ENCODE assay signal across 18 cellular contexts in the genomic region with DNA sequence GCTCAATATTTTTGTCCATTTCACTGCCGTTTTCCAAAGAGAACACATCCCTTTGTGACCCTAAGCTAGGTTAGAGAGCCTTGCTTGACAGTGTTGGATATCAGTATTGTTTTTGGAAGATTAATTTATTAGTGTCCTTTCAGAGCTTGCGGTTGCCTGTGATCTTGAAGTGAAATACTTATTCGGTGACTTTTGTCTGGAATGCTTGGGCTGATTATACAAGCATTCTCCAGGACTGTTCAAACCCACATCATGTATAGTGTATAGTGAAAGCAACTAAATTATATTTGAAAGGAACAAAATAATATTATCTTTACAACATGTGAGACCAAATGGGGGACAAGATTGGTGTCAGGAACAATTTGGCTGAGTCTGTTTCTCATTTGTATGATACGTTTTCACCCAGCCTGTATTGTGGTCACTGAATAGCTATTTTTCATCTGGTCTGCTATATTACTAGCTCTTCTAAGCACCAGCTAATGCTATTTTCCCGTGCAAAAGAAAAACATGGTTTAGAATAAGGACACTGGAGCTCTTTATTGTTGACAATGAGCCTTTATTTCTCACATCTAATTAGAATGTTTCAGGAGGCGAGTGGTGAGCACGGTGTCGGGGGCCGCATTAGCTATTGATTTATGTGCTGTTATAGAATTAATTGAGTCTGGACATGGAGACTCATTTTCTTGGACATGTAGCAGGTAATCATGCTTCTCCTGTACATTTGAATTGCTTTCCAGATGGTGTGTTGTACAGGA.
A peak's percentile ranks its signal among the peaks of the same experiment; 100 is the strongest.
DNase-seq lines count a peak whose midpoint lies in the region; TF ChIP-seq lines count a peak whose summit lies in the region.
"Had no signal": no experiment of that assay in that cellular context is flagged by ENCODE, and none has a peak within 500 bp of the region (broad histone marks: within the 10 kb centered on the region; RNA-seq: fewer than 3 reads in every experiment).

No MANE protein-coding gene starts in this region.

- TF ChIP-seq CTCF in adrenal gland (IDR thresholded peaks at IDR 0.05): no peak
- TF ChIP-seq CTCF in GM10266 (IDR thresholded peaks at IDR 0.05; ENCODE audit: control insufficient read depth, insufficient read depth, low read depth, missing control alignments): no peak

- H3K36me3 ChIP-seq in SJSA1: no peaks in the 10 kb centered on the region
- H3K36me3 ChIP-seq in adrenal gland (replicated peaks in 1 of 2): no peaks in the 10 kb centered on the region
- H3K36me3 ChIP-seq: thoracic aorta had no signal

- H3K27me3 ChIP-seq in SJSA1 (replicated peaks) (no peaks in the 10 kb centered on the region), adrenal gland (no peaks in the 10 kb centered on the region)

- peak overlapping the region; percentile 71 for H3K27ac ChIP-seq in SJSA1
- H3K27ac ChIP-seq in cingulate gyrus (ENCODE audit: low read depth, low read length): peak overlapping the region; percentile 93
- peak overlapping the region; percentile 96 for H3K27ac ChIP-seq in temporal lobe (ENCODE audit: low read depth, low read length)
- no peak overlapping the region for H3K27ac ChIP-seq in adrenal gland
- H3K27ac ChIP-seq: C4-2B, GM23248, thoracic aorta had no signal

- H3K4me1 ChIP-seq in SJSA1 (replicated peaks) (peaks cover 45% of the 10 kb centered on the region), adrenal gland (replicated peaks in 1 of 2) (no peaks in the 10 kb centered on the region)

- DNase-seq in SJSA1 (ENCODE audit: low read depth in 1 of 2, low spot score in 2 of 2) (peak in 1 of 2 experiments; percentile 89), mesenteric fat pad (ENCODE audit: low spot score) (peak; percentile 28), adrenal gland (no peak), GM19238 (ENCODE audit: insufficient read length, low spot score) (no peak), GM10266 (ENCODE audit: extremely low spot score) (no peak)
- DNase-seq: activated CD4-positive, alpha-beta T cell treated with anti-CD3 and anti-CD28 coated beads, Interleukin-2, amount 50 U/mL, for 48 hours; activated naive CD8-positive, alpha-beta T cell treated with anti-CD3 and anti-CD28 coated beads, Interleukin-2, amount 50 U/mL, for 24 hours; cortex of kidney; GM23248; Karpas-422; left colon; NCI-H1694; NCI-H446 treated with DMSO at 0.1 percent for 48 hours; stimulated activated CD4-positive, alpha-beta T cell treated with anti-CD3 and anti-CD28 coated beads, Interleukin-1b, Interleukin-23, amount 100 ng/mL, for 48 hours had no signal

- 60 to 76% (median 73%) methylated on average over 9 of the region's 9 CpGs for WGBS in adrenal gland, 4 donors

- H3K4me3 ChIP-seq in SJSA1: no peak overlapping the region
- no peak overlapping the region for H3K4me3 ChIP-seq in adrenal gland
- H3K4me3 ChIP-seq: GM23248, thoracic aorta had no signal

- TF ChIP-seq POLR2A in adrenal gland (IDR thresholded peaks at IDR 0.05): no peak

- intact Hi-C loops in adrenal gland (cut with DNase I): no loop called here

- H3K9me3 ChIP-seq in SJSA1 (replicated peaks): no peaks in the 10 kb centered on the region
- no peaks in the 10 kb centered on the region for H3K9me3 ChIP-seq in adrenal gland (replicated peaks in 1 of 3)
- H3K9me3 ChIP-seq: thoracic aorta had no signal

Comparison
In these comparisons a context has a peak if more than half of its experiments do, and no peak if none do; other contexts are left out.
1. H3K27ac ChIP-seq: peak in SJSA1 (single experiment), cingulate gyrus (single experiment) and temporal lobe (single experiment); none in adrenal gland (0 of 5).